In genomic region chr2:216773072-216773471, GRCh38 we compare ENCODE assay signal across 1 cellular context.
A peak's percentile ranks its signal among the peaks of the same experiment; 100 is the strongest.
TF ChIP-seq lines count a peak whose summit lies in the region.

No MANE protein-coding gene starts in this region.

TF ChIP-seq in K562, 482 proteins besides CTCF, POLR2A, EP300 and RAD21 (continued from another document):
- TF ChIP-seq ZNF316 (IDR thresholded peaks at IDR 0.05), result 0 out of 2 replicates have a peak, but pooled peaks have one; percentile 7
- no peak for TF ChIP-seq E2F4 (CRISPR knock-in tag; IDR thresholded peaks at IDR 0.05; ENCODE audit: low read depth)
- TF ChIP-seq C11orf30 (IDR thresholded peaks at IDR 0.05; ENCODE audit: low read depth), result peak; percentile 54; the same call in 1 of the 2 replicates
- TF ChIP-seq NFIX (CRISPR knock-in tag; IDR thresholded peaks at IDR 0.05; ENCODE audit: low read depth), result peak; percentile 81
- no peak for TF ChIP-seq DEAF1 (CRISPR knock-in tag; IDR thresholded peaks at IDR 0.05)
- no peak for TF ChIP-seq ZBTB12 (CRISPR knock-in tag; IDR thresholded peaks at IDR 0.05)
- TF ChIP-seq PRDM10 (IDR thresholded peaks at IDR 0.05; ENCODE audit: partially characterized antibody), result peak; percentile 48
- no peak for TF ChIP-seq CUX1 (CRISPR knock-in tag; IDR thresholded peaks at IDR 0.05)
- TF ChIP-seq FOSL1 (tag; conservative IDR thresholded peaks at IDR 0.05), result no peak
- no peak for TF ChIP-seq NR4A1 (CRISPR knock-in tag; IDR thresholded peaks at IDR 0.05)
- TF ChIP-seq NR4A1 (tag; IDR thresholded peaks at IDR 0.05), result no peak
